In genomic region chr21:42534901-42535378, GRCh38 we compare ENCODE assay signal across 11 cellular contexts. TPM values are rescaled to one million over a fixed set of nuclear protein-coding genes. Genes with fewer than 3 reads are reported as not detected.
DNase-seq lines count a peak whose midpoint lies in the region; ATAC-seq and TF ChIP-seq lines count a peak whose summit lies in the region.
"Had no signal": no experiment of that assay in that cellular context is flagged by ENCODE, and none has a peak within 500 bp of the region (broad histone marks: within the 10 kb centered on the region; RNA-seq: fewer than 3 reads in every experiment).

No MANE protein-coding gene starts in this region.

- H3K4me3 ChIP-seq in GM08714 (ENCODE audit: low read length) (peak overlapping the region; percentile 1; the same call in 1 of the 2 replicates), mucosa of descending colon (no peak overlapping the region), left lung (no peak overlapping the region)

- H3K36me3 ChIP-seq in KOPT-K1 (ENCODE audit: insufficient read depth, low read length): no peaks in the 10 kb centered on the region
- H3K36me3 ChIP-seq in mucosa of descending colon (ENCODE audit: low read depth): no peaks in the 10 kb centered on the region
- peaks cover 0 to 34% of the 10 kb centered on the region in 2 donors for H3K36me3 ChIP-seq in left lung
- H3K36me3 ChIP-seq: thoracic aorta had no signal

- ATAC-seq in GM19351 (IDR thresholded peaks at IDR 0.05; ENCODE audit: unreplicated experiment) (peak; percentile 53), mucosa of descending colon (peak; percentile 22), left lung (no peak), SK-N-SH treated with all-trans-retinoic acid at 6 μM for 48 hours (no peak), HG03095 (IDR thresholded peaks at IDR 0.05; ENCODE audit: unreplicated experiment) (no peak)

- H3K9me3 ChIP-seq in KOPT-K1 (ENCODE audit: insufficient read depth, low read length, poor library complexity, severe bottlenecking): no peaks in the 10 kb centered on the region
- H3K9me3 ChIP-seq in mucosa of descending colon: no peaks in the 10 kb centered on the region
- H3K9me3 ChIP-seq in left lung: no peaks in the 10 kb centered on the region
- H3K9me3 ChIP-seq: thoracic aorta had no signal

- intact Hi-C loops in mucosa of descending colon (cut with DNase I, micrococcal nuclease) (no loop called here), left lung (cut with DNase I) (no loop called here)

- H3K4me1 ChIP-seq in mucosa of descending colon (ENCODE audit: low read depth): peaks cover 24% of the 10 kb centered on the region
- peaks cover 0 to 31% of the 10 kb centered on the region in 2 donors for H3K4me1 ChIP-seq in left lung

- DNase-seq in mucosa of descending colon: no peak
- DNase-seq in left lung: no peak
- no peak for DNase-seq in activated CD4-positive, alpha-beta T cell treated with anti-CD3 and anti-CD28 coated beads, Interleukin-2, amount 50 U/mL, for 4 hours
- DNase-seq: activated CD4-positive, CD25-positive, alpha-beta regulatory T cell treated with anti-CD3 and anti-CD28 coated beads, Interleukin-2, amount 50 U/mL, for 72 hours; DMS53 had no signal

- TF ChIP-seq CTCF in mucosa of descending colon (IDR thresholded peaks at IDR 0.05): no peak
- no peak for TF ChIP-seq CTCF in left lung (IDR thresholded peaks at IDR 0.05)

- peak overlapping the region; percentile 34 for H3K27ac ChIP-seq in KOPT-K1 (ENCODE audit: low read depth, low read length, poor library complexity, severe bottlenecking)
- peak overlapping the region in 1 of 2 donors; percentile 24 for H3K27ac ChIP-seq in left lung
- H3K27ac ChIP-seq: thoracic aorta had no signal

- no peaks in the 10 kb centered on the region for H3K27me3 ChIP-seq in left lung

TF ChIP-seq in SK-N-SH treated with all-trans-retinoic acid at 6 μM for 48 hours, 23 proteins besides CTCF, POLR2A, EP300 and RAD21:
- TF ChIP-seq TCF4 (CRISPR knock-in tag; IDR thresholded peaks at IDR 0.05; ENCODE audit: borderline replicate concordance) (no peak), ZC3H10 (CRISPR knock-in tag; IDR thresholded peaks at IDR 0.05) (no peak), CSDC2 (CRISPR knock-in tag; IDR thresholded peaks at IDR 0.05) (no peak), SNAI2 (CRISPR knock-in tag; IDR thresholded peaks at IDR 0.05) (no peak), PATZ1 (CRISPR knock-in tag; IDR thresholded peaks at IDR 0.05; ENCODE audit: borderline replicate concordance) (no peak), POU6F1 (CRISPR knock-in tag; IDR thresholded peaks at IDR 0.05; ENCODE audit: borderline replicate concordance, low read depth) (no peak), ZNF565 (CRISPR knock-in tag; conservative IDR thresholded peaks at IDR 0.05; ENCODE audit: low read depth) (no peak), CREB5 (CRISPR knock-in tag; IDR thresholded peaks at IDR 0.05; ENCODE audit: low read depth) (no peak), BACH2 (CRISPR knock-in tag; IDR thresholded peaks at IDR 0.05; ENCODE audit: borderline replicate concordance) (no peak), ZFP30 (CRISPR knock-in tag; IDR thresholded peaks at IDR 0.05) (no peak), CSRNP3 (CRISPR knock-in tag; IDR thresholded peaks at IDR 0.05) (no peak), ZNF8 (CRISPR knock-in tag; IDR thresholded peaks at IDR 0.05) (no peak), OSR1 (CRISPR knock-in tag; IDR thresholded peaks at IDR 0.05) (no peak)
- TF ChIP-seq, protein P1, sequence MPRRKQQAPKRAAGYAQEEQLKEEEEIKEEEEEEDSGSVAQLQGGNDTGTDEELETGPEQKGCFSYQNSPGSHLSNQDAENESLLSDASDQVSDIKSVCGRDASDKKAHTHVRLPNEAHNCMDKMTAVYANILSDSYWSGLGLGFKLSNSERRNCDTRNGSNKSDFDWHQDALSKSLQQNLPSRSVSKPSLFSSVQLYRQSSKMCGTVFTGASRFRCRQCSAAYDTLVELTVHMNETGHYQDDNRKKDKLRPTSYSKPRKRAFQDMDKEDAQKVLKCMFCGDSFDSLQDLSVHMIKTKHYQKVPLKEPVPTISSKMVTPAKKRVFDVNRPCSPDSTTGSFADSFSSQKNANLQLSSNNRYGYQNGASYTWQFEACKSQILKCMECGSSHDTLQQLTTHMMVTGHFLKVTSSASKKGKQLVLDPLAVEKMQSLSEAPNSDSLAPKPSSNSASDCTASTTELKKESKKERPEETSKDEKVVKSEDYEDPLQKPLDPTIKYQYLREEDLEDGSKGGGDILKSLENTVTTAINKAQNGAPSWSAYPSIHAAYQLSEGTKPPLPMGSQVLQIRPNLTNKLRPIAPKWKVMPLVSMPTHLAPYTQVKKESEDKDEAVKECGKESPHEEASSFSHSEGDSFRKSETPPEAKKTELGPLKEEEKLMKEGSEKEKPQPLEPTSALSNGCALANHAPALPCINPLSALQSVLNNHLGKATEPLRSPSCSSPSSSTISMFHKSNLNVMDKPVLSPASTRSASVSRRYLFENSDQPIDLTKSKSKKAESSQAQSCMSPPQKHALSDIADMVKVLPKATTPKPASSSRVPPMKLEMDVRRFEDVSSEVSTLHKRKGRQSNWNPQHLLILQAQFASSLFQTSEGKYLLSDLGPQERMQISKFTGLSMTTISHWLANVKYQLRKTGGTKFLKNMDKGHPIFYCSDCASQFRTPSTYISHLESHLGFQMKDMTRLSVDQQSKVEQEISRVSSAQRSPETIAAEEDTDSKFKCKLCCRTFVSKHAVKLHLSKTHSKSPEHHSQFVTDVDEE (CRISPR knock-in tag; IDR thresholded peaks at IDR 0.05): no peak

RNA-seq across cellular contexts. Expression of gene SLC37A1, which starts 21.3 kb away (rescaled TPM):
- total RNA-seq in mucosa of descending colon (100 to 1,000 TPM in 1 of 3 donors, 10 to 100 TPM in 2; 52.3 to 179 (median 92.3) TPM), left lung (10 to 100 TPM; 22.4 to 26.8 TPM)

RNA-seq across cellular contexts. Expression of gene RSPH1, which starts 38.9 kb away (rescaled TPM):
- 1 to 10 TPM; 4.0 to 7.6 (median 4.5) TPM for total RNA-seq in mucosa of descending colon
- total RNA-seq in left lung: 10 to 100 TPM in 1 of 2 donors, under 1 TPM in 1; 0.73 to 10.7 TPM

Comparison
In these comparisons a context has a peak if more than half of its experiments do, and no peak if none do; other contexts are left out.
1. ATAC-seq: peak in GM19351 (single experiment) and mucosa of descending colon (single experiment); none in left lung (single experiment), SK-N-SH treated with all-trans-retinoic acid at 6 μM for 48 hours (single experiment) and HG03095 (single experiment).